ENCODE assay signal across 15 cellular contexts in the genomic region with DNA sequence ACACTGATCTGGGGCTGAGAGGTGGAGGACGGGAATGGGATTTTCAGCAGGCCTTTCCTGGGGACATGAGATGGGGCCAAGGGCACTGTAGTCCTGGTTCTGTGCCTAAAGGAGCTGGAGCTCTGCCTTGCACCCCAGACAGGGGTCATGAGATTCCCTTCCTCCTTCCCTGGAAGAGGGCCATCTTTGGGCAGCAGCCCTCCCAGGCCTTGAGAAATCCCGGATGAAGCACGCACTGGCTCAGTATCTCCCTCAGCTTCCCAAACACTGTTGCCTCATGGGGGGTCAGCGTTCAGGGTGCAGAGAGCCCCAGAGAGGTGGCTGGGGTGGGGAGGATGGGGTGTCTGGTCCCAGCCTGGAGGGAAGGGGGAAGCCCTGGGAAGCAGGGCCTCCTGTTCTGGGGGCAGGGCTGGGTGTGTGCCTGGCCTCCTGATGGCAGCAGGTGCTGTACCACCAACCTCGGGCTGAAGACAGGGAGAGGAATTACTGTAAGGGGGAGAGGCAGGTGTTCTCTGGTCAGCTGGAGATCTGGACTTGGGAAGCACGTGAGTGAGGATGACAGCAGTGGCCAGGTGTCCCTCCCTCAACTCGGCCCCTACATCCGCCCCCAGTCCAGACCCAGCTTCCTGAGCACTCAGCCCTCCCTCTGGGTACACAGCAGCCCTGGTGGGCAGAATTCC. TPM values are rescaled to one million over a fixed set of nuclear protein-coding genes. Genes with fewer than 3 reads are reported as not detected.
DNase-seq lines count a peak whose midpoint lies in the region; ATAC-seq and TF ChIP-seq lines count a peak whose summit lies in the region.
"Had no signal": no experiment of that assay in that cellular context is flagged by ENCODE, and none has a peak within 500 bp of the region (broad histone marks: within the 10 kb centered on the region; RNA-seq: fewer than 3 reads in every experiment).

No MANE protein-coding gene starts in this region.

- intact Hi-C loops in left lung (cut with DNase I) (no loop called here), testis (cut with DNase I; ENCODE audit: low total_unique reads) (no loop called here)

- ATAC-seq in left lung (no peak), HG03135 (IDR thresholded peaks at IDR 0.05; ENCODE audit: unreplicated experiment) (no peak), HG03439 (IDR thresholded peaks at IDR 0.05; ENCODE audit: unreplicated experiment) (no peak)
- ATAC-seq: mucosa of descending colon had no signal

- no peak for DNase-seq in activated CD4-positive, alpha-beta T cell treated with anti-CD3 and anti-CD28 coated beads, Interleukin-2, amount 10 ng/mL, durations not matched to agents 7 days and 5 days
- DNase-seq in activated CD4-positive, alpha-beta T cell treated with anti-CD3 and anti-CD28 coated beads, Interleukin-2, amount 50 U/mL, for 48 hours: no peak
- DNase-seq in Peyer's patch (no peak), left lung (no peak), testis (peak; percentile 41), DMS153 (lab: John Stamatoyannopoulos, UW) (no peak)
- DNase-seq: activated CD8-positive, alpha-beta memory T cell treated with anti-CD3 and anti-CD28 coated beads, Interleukin-2, amount 50 U/mL, for 4 hours; DMS79 treated with DMSO at 0.1 percent for 48 hours; mucosa of descending colon; stimulated activated CD4-positive, alpha-beta T cell treated with anti-CD3 and anti-CD28 coated beads, Interleukin-12 subunit alpha, Interleukin-12 subunit beta, amount 100 ng/mL, for 4 hours; T-helper 2 cell had no signal

- no peak overlapping the region for H3K4me3 Mint-ChIP-seq in activated CD4-positive, alpha-beta T cell treated with anti-CD3 and anti-CD28 coated beads, Interleukin-2, amount 10 ng/mL, durations not matched to agents 7 days and 5 days

- TF ChIP-seq POLR2A in Peyer's patch (IDR thresholded peaks at IDR 0.05) (no peak), testis (IDR thresholded peaks at IDR 0.05) (no peak)

- H3K9me3 ChIP-seq in Peyer's patch (no peaks in the 10 kb centered on the region), left lung (no peaks in the 10 kb centered on the region), testis (no peaks in the 10 kb centered on the region)
- H3K9me3 ChIP-seq: mucosa of descending colon had no signal

- CTCF ChIA-PET in activated CD4-positive, alpha-beta T cell treated with anti-CD3 and anti-CD28 coated beads, Interleukin-2, amount 10 ng/mL, durations not matched to agents 7 days and 5 days (lab: Charles Lee): interaction anchor here (0.6 to 15.8 kb wide), 5 partner anchors 8 to 65 kb away, joined by 3 to 225 read pairs (median 4); partner anchors contain the start of gene NR4A1

- H3K9me3 Mint-ChIP-seq in activated CD4-positive, alpha-beta T cell treated with anti-CD3 and anti-CD28 coated beads, Interleukin-2, amount 10 ng/mL, durations not matched to agents 7 days and 5 days: no peaks in the 10 kb centered on the region

- H3K27ac ChIP-seq in Peyer's patch: peak overlapping the region in 3 of 4 donors; percentile 57 to 81 (median 62)
- H3K27ac ChIP-seq in left lung: peak overlapping the region; percentile 73 to 87
- H3K27ac ChIP-seq in testis: peak overlapping the region; percentile 87 to 88
- H3K27ac ChIP-seq: HL-60 had no signal

- peaks cover 37% of the 10 kb centered on the region for H3K4me1 Mint-ChIP-seq in activated CD4-positive, alpha-beta T cell treated with anti-CD3 and anti-CD28 coated beads, Interleukin-2, amount 10 ng/mL, durations not matched to agents 7 days and 5 days

- H3K36me3 Mint-ChIP-seq in activated CD4-positive, alpha-beta T cell treated with anti-CD3 and anti-CD28 coated beads, Interleukin-2, amount 10 ng/mL, durations not matched to agents 7 days and 5 days (ENCODE audit: low read depth): no peaks in the 10 kb centered on the region

- no peak overlapping the region for H3K4me3 ChIP-seq in Peyer's patch
- no peak overlapping the region for H3K4me3 ChIP-seq in left lung
- H3K4me3 ChIP-seq in testis: no peak overlapping the region
- H3K4me3 ChIP-seq: mucosa of descending colon had no signal

- H3K27me3 ChIP-seq in Peyer's patch (no peaks in the 10 kb centered on the region), left lung (no peaks in the 10 kb centered on the region), testis (no peaks in the 10 kb centered on the region)

- H3K36me3 ChIP-seq in Peyer's patch (no peaks in the 10 kb centered on the region), left lung (no peaks in the 10 kb centered on the region), testis (ENCODE audit: low read depth, missing control alignments) (no peaks in the 10 kb centered on the region)

- H3K27ac Mint-ChIP-seq in activated CD4-positive, alpha-beta T cell treated with anti-CD3 and anti-CD28 coated beads, Interleukin-2, amount 10 ng/mL, durations not matched to agents 7 days and 5 days: peak overlapping the region; percentile 57

- 45 to 57% methylated on average over 6 to 8 of the region's 8 CpGs for WGBS in testis, 2 donors

- H3K4me1 ChIP-seq in Peyer's patch: peaks cover 6 to 18% (median 11%) of the 10 kb centered on the region in 4 donors
- H3K4me1 ChIP-seq in left lung: peaks cover 24 to 64% of the 10 kb centered on the region in 2 donors
- peaks cover 81% of the 10 kb centered on the region for H3K4me1 ChIP-seq in testis

- POLR2A ChIA-PET in activated CD4-positive, alpha-beta T cell treated with anti-CD3 and anti-CD28 coated beads, Interleukin-2, amount 10 ng/mL, durations not matched to agents 7 days and 5 days (lab: Charles Lee): no interaction called here

- no peaks in the 10 kb centered on the region for H3K27me3 Mint-ChIP-seq in activated CD4-positive, alpha-beta T cell treated with anti-CD3 and anti-CD28 coated beads, Interleukin-2, amount 10 ng/mL, durations not matched to agents 7 days and 5 days

- TF ChIP-seq CTCF in Peyer's patch (IDR thresholded peaks at IDR 0.05): no peak
- TF ChIP-seq CTCF in left lung (IDR thresholded peaks at IDR 0.05): no peak
- no peak for TF ChIP-seq CTCF in testis (IDR thresholded peaks at IDR 0.05)

RNA-seq across cellular contexts. Expression of gene NR4A1, which starts 8.4 kb away (rescaled TPM):
- total RNA-seq in activated CD4-positive, alpha-beta T cell treated with anti-CD3 and anti-CD28 coated beads, Interleukin-2, amount 10 ng/mL, durations not matched to agents 7 days and 5 days: 1 to 10 TPM; 2.1 to 2.7 TPM
- total RNA-seq in Peyer's patch (100 to 1,000 TPM in 1 of 4 donors, 10 to 100 TPM in 2, 1 to 10 TPM in 1; 3.9 to 265 (median 42.2) TPM), left lung (100 to 1,000 TPM in 1 of 2 donors, 10 to 100 TPM in 1; 36.4 to 165 TPM), testis (10 to 100 TPM; 55.1 to 88.5 TPM)
- polyA plus RNA-seq in testis (ENCODE audit: insufficient read depth, low read depth, low replicate concordance): 41.5 TPM

RNA-seq across cellular contexts. Expression of gene ATG101, which starts 26.9 kb away (rescaled TPM):
- total RNA-seq in activated CD4-positive, alpha-beta T cell treated with anti-CD3 and anti-CD28 coated beads, Interleukin-2, amount 10 ng/mL, durations not matched to agents 7 days and 5 days: 10 to 100 TPM; 28.3 to 30.4 TPM
- total RNA-seq in Peyer's patch (10 to 100 TPM; 31.5 to 39.6 (median 33.9) TPM), left lung (10 to 100 TPM; 35.7 to 42.4 TPM), testis (10 to 100 TPM; 52.6 to 64.5 TPM)
- 64.5 TPM for polyA plus RNA-seq in testis (ENCODE audit: insufficient read depth, low read depth, low replicate concordance)

RNA-seq across cellular contexts. Expression of gene TAMALIN, which starts 36.1 kb away (rescaled TPM):
- 1 to 10 TPM; 5.7 to 6.9 TPM for total RNA-seq in activated CD4-positive, alpha-beta T cell treated with anti-CD3 and anti-CD28 coated beads, Interleukin-2, amount 10 ng/mL, durations not matched to agents 7 days and 5 days
- 100 to 1,000 TPM in 1 of 4 donors, 10 to 100 TPM in 1, 1 to 10 TPM in 2; 1.2 to 112 (median 16.2) TPM for total RNA-seq in Peyer's patch
- total RNA-seq in left lung: 10 to 100 TPM; 30.6 to 63.7 TPM
- 10 to 100 TPM in 1 of 2 donors, 1 to 10 TPM in 1; 8.9 to 10.4 TPM for total RNA-seq in testis
- 7.7 TPM for polyA plus RNA-seq in testis (ENCODE audit: insufficient read depth, low read depth, low replicate concordance)

RNA-seq across cellular contexts. Expression of gene SMIM41, which starts 36.7 kb away (rescaled TPM):
- total RNA-seq in activated CD4-positive, alpha-beta T cell treated with anti-CD3 and anti-CD28 coated beads, Interleukin-2, amount 10 ng/mL, durations not matched to agents 7 days and 5 days: not detected
- total RNA-seq in Peyer's patch: 1 to 10 TPM in 2 of 4 donors, not detected in 2; 1.4 to 6.6 TPM
- 1 to 10 TPM in 1 of 2 donors, under 1 TPM in 1; 0.47 to 4.5 TPM for total RNA-seq in left lung
- 10 to 100 TPM; 15.6 to 21.7 TPM for total RNA-seq in testis
- 2.6 TPM for polyA plus RNA-seq in testis (ENCODE audit: insufficient read depth, low read depth, low replicate concordance)
- total RNA-seq: endothelial cell of umbilical vein had no signal
- polyA plus RNA-seq: endothelial cell of umbilical vein had no signal
